12 cellular contexts compared by ENCODE assay signal in the genomic region with DNA sequence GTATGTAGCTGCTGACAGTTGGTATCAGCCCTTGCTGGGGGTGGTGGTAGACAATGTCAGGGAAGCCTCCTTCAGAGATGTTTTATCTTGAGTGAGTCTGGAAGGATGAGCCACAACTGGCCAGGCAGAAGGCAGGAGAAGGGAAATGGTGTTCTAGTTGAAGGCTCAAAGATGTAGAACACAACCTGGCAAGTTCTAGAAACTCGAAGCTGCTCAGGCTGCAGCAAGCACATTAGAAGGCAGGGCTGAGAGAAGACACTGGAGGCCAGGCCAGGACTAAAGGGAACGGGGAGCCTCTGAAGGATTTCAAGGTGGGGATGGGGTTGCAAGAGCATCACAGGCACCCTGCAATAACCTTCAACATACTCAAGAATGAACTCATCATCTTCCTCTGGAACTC.
"Had no signal": no experiment of that assay in that cellular context is flagged by ENCODE, and none has a peak within 500 bp of the region (broad histone marks: within the 10 kb centered on the region; RNA-seq: fewer than 3 reads in every experiment).

No MANE protein-coding gene starts in this region.

- H3K4me3 Mint-ChIP-seq: activated B cell treated with CpG ODN at 0.5 μM for 24 hours; activated CD4-positive, alpha-beta T cell treated with anti-CD3 and anti-CD28 coated beads, Interleukin-2, amount 10 ng/mL, durations not matched to agents 24 days and 14 days; activated naive CD8-positive, alpha-beta T cell; activated T-cell treated with anti-CD3 and anti-CD28 coated beads, Interleukin-2, amount 50 U/mL, for 24 hours; mesothelial cell of epicardium; stimulated activated effector memory CD8-positive, alpha-beta T cell treated with anti-CD3 and anti-CD28 coated beads, Interleukin-12 subunit alpha, Interleukin-12 subunit beta, amount 100 ng/mL, for 72 hours had no signal

- H3K27ac ChIP-seq: breast epithelium had no signal

- H3K27me3 Mint-ChIP-seq: activated B cell treated with CpG ODN at 0.5 μM for 24 hours; activated CD4-positive, alpha-beta T cell treated with anti-CD3 and anti-CD28 coated beads, Interleukin-2, amount 10 ng/mL, durations not matched to agents 24 days and 14 days; activated naive CD8-positive, alpha-beta T cell; activated T-cell treated with anti-CD3 and anti-CD28 coated beads, Interleukin-2, amount 50 U/mL, for 24 hours had no signal

- H3K9me3 Mint-ChIP-seq: activated B cell treated with CpG ODN at 0.5 μM for 24 hours; activated T-cell treated with anti-CD3 and anti-CD28 coated beads, Interleukin-2, amount 50 U/mL, for 24 hours; mesothelial cell of epicardium; stimulated activated effector memory CD8-positive, alpha-beta T cell treated with anti-CD3 and anti-CD28 coated beads, Interleukin-12 subunit alpha, Interleukin-12 subunit beta, amount 100 ng/mL, for 72 hours had no signal

- H3K27ac Mint-ChIP-seq: activated B cell treated with CpG ODN at 0.5 μM for 24 hours; activated naive CD8-positive, alpha-beta T cell; activated T-cell treated with anti-CD3 and anti-CD28 coated beads, Interleukin-2, amount 50 U/mL, for 24 hours; mesothelial cell of epicardium; stimulated activated effector memory CD8-positive, alpha-beta T cell treated with anti-CD3 and anti-CD28 coated beads, Interleukin-12 subunit alpha, Interleukin-12 subunit beta, amount 100 ng/mL, for 72 hours had no signal

- H3K36me3 ChIP-seq: breast epithelium had no signal

- H3K9ac ChIP-seq: SK-N-SH had no signal

- H3K36me3 Mint-ChIP-seq: stimulated activated effector memory CD8-positive, alpha-beta T cell treated with anti-CD3 and anti-CD28 coated beads, Interleukin-12 subunit alpha, Interleukin-12 subunit beta, amount 100 ng/mL, for 72 hours had no signal

- DNase-seq: activated B cell treated with CpG ODN at 0.5 μM for 24 hours; activated gamma-delta T cell; activated T-cell treated with anti-CD3 and anti-CD28 coated beads, Interleukin-2, amount 50 U/mL, for 24 hours; foreskin melanocyte; kidney; right cardiac atrium had no signal

- ATAC-seq: stimulated activated effector memory CD8-positive, alpha-beta T cell treated with anti-CD3 and anti-CD28 coated beads, Interleukin-12 subunit alpha, Interleukin-12 subunit beta, amount 100 ng/mL, for 72 hours had no signal

- H3K27me3 ChIP-seq: breast epithelium had no signal

- H3K4me2 ChIP-seq: SK-N-SH had no signal

- H3K4me3 ChIP-seq: breast epithelium had no signal

- H3K4me1 ChIP-seq: breast epithelium had no signal

- H3K9me3 ChIP-seq: breast epithelium, SK-N-SH had no signal
